17 cellular contexts compared by ENCODE assay signal in the genomic region with DNA sequence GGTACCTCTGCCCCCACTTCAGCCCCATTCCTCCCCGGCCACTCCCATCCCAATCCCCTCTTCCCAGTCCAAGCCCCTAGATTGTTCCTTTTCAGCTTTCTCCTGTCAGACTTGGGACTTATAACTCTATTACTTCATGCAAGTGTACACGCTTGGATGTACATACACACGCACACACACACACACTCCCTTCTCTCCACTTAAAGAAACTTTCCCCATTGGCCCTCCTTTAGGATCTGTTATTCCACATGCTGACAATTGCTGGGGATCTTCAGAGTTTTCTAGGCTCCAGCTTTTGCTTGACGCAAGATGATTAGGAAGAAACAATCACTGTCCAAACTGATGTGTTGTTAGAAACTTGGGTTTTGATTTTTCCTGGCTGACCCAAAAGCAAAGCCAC.
DNase-seq lines count a peak whose midpoint lies in the region; ATAC-seq and TF ChIP-seq lines count a peak whose summit lies in the region.
"Had no signal": no experiment of that assay in that cellular context is flagged by ENCODE, and none has a peak within 500 bp of the region (broad histone marks: within the 10 kb centered on the region; RNA-seq: fewer than 3 reads in every experiment).

No MANE protein-coding gene starts in this region.

- H3K4me3 Mint-ChIP-seq in stimulated activated naive CD8-positive, alpha-beta T cell treated with anti-CD3 and anti-CD28 coated beads, Interleukin-15, Interleukin-2, amounts not matched to agents 100 ng/mL and 50 ng/mL, for 24 hours = peak overlapping the region; percentile 4
- H3K4me3 Mint-ChIP-seq in nephron = peak overlapping the region in 2 of 3 experiments; percentile 17 to 28
- peak overlapping the region in 4 of 10 donors; percentile 56 to 61 (median 59) for H3K4me3 Mint-ChIP-seq in naive thymus-derived CD4-positive, alpha-beta T cell

- no peaks in the 10 kb centered on the region for H3K36me3 ChIP-seq in adipocyte (ENCODE audit: control insufficient read depth, insufficient read depth, low read length, severe bottlenecking)
- no peaks in the 10 kb centered on the region for H3K36me3 ChIP-seq in naive thymus-derived CD4-positive, alpha-beta T cell (ENCODE audit: control insufficient read depth in 2 of 3, insufficient read depth in 3 of 3, low read length in 3 of 3)
- H3K36me3 ChIP-seq: gastroesophageal sphincter, MG63 had no signal

- peaks cover 54% of the 10 kb centered on the region for H3K27me3 Mint-ChIP-seq in stimulated activated naive CD8-positive, alpha-beta T cell treated with anti-CD3 and anti-CD28 coated beads, Interleukin-15, Interleukin-2, amounts not matched to agents 100 ng/mL and 50 ng/mL, for 24 hours
- H3K27me3 Mint-ChIP-seq in nephron (ENCODE audit: low read depth) = peaks cover 5% of the 10 kb centered on the region
- H3K27me3 Mint-ChIP-seq in naive thymus-derived CD4-positive, alpha-beta T cell = peaks cover 43 to 69% (median 56%) of the 10 kb centered on the region in 5 donors

- intact Hi-C loops in naive thymus-derived CD4-positive, alpha-beta T cell (cut with micrococcal nuclease) = loop anchor here in 1 of 2 donors (2.0 kb wide), 1 partner anchor 25 kb away; no protein-coding TSS in a partner anchor

- no peak for TF ChIP-seq CTCF in nephron (IDR thresholded peaks at IDR 0.05; ENCODE audit: unreplicated experiment in 3 of 3)

- H3K9ac ChIP-seq in adipocyte (ENCODE audit: low read length) = no peak overlapping the region

- H3K4me3 ChIP-seq in adipocyte (ENCODE audit: low read length) = no peak overlapping the region
- H3K4me3 ChIP-seq in naive thymus-derived CD4-positive, alpha-beta T cell (ENCODE audit: low read length) = no peak overlapping the region
- H3K4me3 ChIP-seq: gastroesophageal sphincter, MG63 had no signal

- peaks cover 28% of the 10 kb centered on the region for H3K4me1 ChIP-seq in adipocyte (ENCODE audit: control insufficient read depth, insufficient read depth, low read length)
- H3K4me1 ChIP-seq in naive thymus-derived CD4-positive, alpha-beta T cell (ENCODE audit: control insufficient read depth in 2 of 2, insufficient read depth in 2 of 2, low read length in 2 of 2) = no peaks in the 10 kb centered on the region

- ATAC-seq in stimulated activated naive CD8-positive, alpha-beta T cell treated with anti-CD3 and anti-CD28 coated beads, Interleukin-15, Interleukin-2, amounts not matched to agents 100 U/mL and 50 U/mL, for 24 hours = no peak
- ATAC-seq in naive thymus-derived CD4-positive, alpha-beta T cell = no peak
- ATAC-seq: left lobe of liver, T-helper 17 cell had no signal

- H3K4me1 Mint-ChIP-seq in stimulated activated naive CD8-positive, alpha-beta T cell treated with anti-CD3 and anti-CD28 coated beads, Interleukin-15, Interleukin-2, amounts not matched to agents 100 ng/mL and 50 ng/mL, for 24 hours (ENCODE audit: low read depth) = peaks cover 12% of the 10 kb centered on the region
- peaks cover 57% of the 10 kb centered on the region for H3K4me1 Mint-ChIP-seq in nephron
- peaks cover 6 to 27% (median 15%) of the 10 kb centered on the region in 7 donors for H3K4me1 Mint-ChIP-seq in naive thymus-derived CD4-positive, alpha-beta T cell

- CTCF ChIA-PET in naive thymus-derived CD4-positive, alpha-beta T cell (lab: Charles Lee) = no interaction called here

- POLR2A ChIA-PET in naive thymus-derived CD4-positive, alpha-beta T cell (lab: Charles Lee) = no interaction called here

- H3K9me3 Mint-ChIP-seq in stimulated activated naive CD8-positive, alpha-beta T cell treated with anti-CD3 and anti-CD28 coated beads, Interleukin-15, Interleukin-2, amounts not matched to agents 100 ng/mL and 50 ng/mL, for 24 hours = no peaks in the 10 kb centered on the region
- no peaks in the 10 kb centered on the region for H3K9me3 Mint-ChIP-seq in nephron
- H3K9me3 Mint-ChIP-seq in naive thymus-derived CD4-positive, alpha-beta T cell = peaks cover 0 to 2% (median 0%) of the 10 kb centered on the region in 11 donors
- H3K9me3 Mint-ChIP-seq: activated T-helper 2 cell treated with anti-CD3 and anti-CD28 coated beads, Interferon-gamma antibody, Interleukin-2, Interleukin-4, amounts not matched to agents 10 μg/mL and 5 μg/mL and 100 μg/mL, durations not matched to agents 14 hours and 24 hours and 36 hours; stimulated activated naive B cell treated with anti-CD40 and anti-IgM and Interleukin-4, amounts not matched to agents 10 μg/mL and 1 μg/mL and 100 μg/mL, for 72 hours; WTC11 had no signal

- H3K27ac ChIP-seq in naive thymus-derived CD4-positive, alpha-beta T cell (ENCODE audit: low read depth, low read length) = no peak overlapping the region
- H3K27ac ChIP-seq: gastroesophageal sphincter had no signal

- no peaks in the 10 kb centered on the region for H3K27me3 ChIP-seq in adipocyte (replicated peaks; ENCODE audit: control insufficient read depth, insufficient read depth, low read length)
- H3K27me3 ChIP-seq in naive thymus-derived CD4-positive, alpha-beta T cell (ENCODE audit: control insufficient read depth in 2 of 2, insufficient read depth in 2 of 2, low read length in 2 of 2) = no peaks in the 10 kb centered on the region
- H3K27me3 ChIP-seq: gastroesophageal sphincter, MG63 had no signal

- DNase-seq in stimulated activated naive CD8-positive, alpha-beta T cell treated with anti-CD3 and anti-CD28 coated beads, Interleukin-15, Interleukin-2, amounts not matched to agents 100 U/mL and 50 U/mL, for 24 hours = no peak
- peak; percentile 14 for DNase-seq in adipocyte (ENCODE audit: low read depth)
- no peak for DNase-seq in ecto neural progenitor cell (ENCODE audit: low spot score)
- no peak for DNase-seq in GF-D8 (lab: John Stamatoyannopoulos, UW)
- no peak for DNase-seq in naive thymus-derived CD4-positive, alpha-beta T cell
- DNase-seq in effector CD8-positive, alpha-beta T cell (lab: John Stamatoyannopoulos, UW) = no peak
- DNase-seq: amygdala; SHP77; stimulated activated naive B cell treated with anti-CD40 and anti-IgM and Interleukin-4, amounts not matched to agents 10 μg/mL and 1 μg/mL and 100 μg/mL, for 72 hours; T-helper 17 cell had no signal

- no peaks in the 10 kb centered on the region for H3K9me3 ChIP-seq in adipocyte (ENCODE audit: control insufficient read depth, low read length)
- H3K9me3 ChIP-seq in naive thymus-derived CD4-positive, alpha-beta T cell (ENCODE audit: control insufficient read depth in 2 of 3, low read length in 3 of 3) = no peaks in the 10 kb centered on the region
- H3K9me3 ChIP-seq: gastroesophageal sphincter, MG63 had no signal

- no peaks in the 10 kb centered on the region for H3K36me3 Mint-ChIP-seq in stimulated activated naive CD8-positive, alpha-beta T cell treated with anti-CD3 and anti-CD28 coated beads, Interleukin-15, Interleukin-2, amounts not matched to agents 100 ng/mL and 50 ng/mL, for 24 hours (ENCODE audit: low read depth)
- no peaks in the 10 kb centered on the region for H3K36me3 Mint-ChIP-seq in nephron (ENCODE audit: low read depth)
- no peaks in the 10 kb centered on the region for H3K36me3 Mint-ChIP-seq in naive thymus-derived CD4-positive, alpha-beta T cell
- H3K36me3 Mint-ChIP-seq: stimulated activated naive B cell treated with anti-CD40 and anti-IgM and Interleukin-4, amounts not matched to agents 10 μg/mL and 1 μg/mL and 100 μg/mL, for 72 hours; WTC11 had no signal

- H3K27ac Mint-ChIP-seq in stimulated activated naive CD8-positive, alpha-beta T cell treated with anti-CD3 and anti-CD28 coated beads, Interleukin-15, Interleukin-2, amounts not matched to agents 100 ng/mL and 50 ng/mL, for 24 hours = no peak overlapping the region
- peak overlapping the region; percentile 89 to 91 (median 89) for H3K27ac Mint-ChIP-seq in nephron
- H3K27ac Mint-ChIP-seq in naive thymus-derived CD4-positive, alpha-beta T cell = peak overlapping the region in 1 of 9 donors; percentile 23
- H3K27ac Mint-ChIP-seq: activated T-helper 2 cell treated with anti-CD3 and anti-CD28 coated beads, Interferon-gamma antibody, Interleukin-2, Interleukin-4, amounts not matched to agents 10 μg/mL and 5 μg/mL and 100 μg/mL, durations not matched to agents 14 hours and 24 hours and 36 hours; stimulated activated naive B cell treated with anti-CD40 and anti-IgM and Interleukin-4, amounts not matched to agents 10 μg/mL and 1 μg/mL and 100 μg/mL, for 72 hours; WTC11 had no signal
